In genomic region chr12:122596838-122597237, GRCh38 we compare ENCODE assay signal across 23 cellular contexts.
DNase-seq lines count a peak whose midpoint lies in the region; ATAC-seq, FAIRE-seq and TF ChIP-seq lines count a peak whose summit lies in the region.
"Had no signal": no experiment of that assay in that cellular context is flagged by ENCODE, and none has a peak within 500 bp of the region (broad histone marks: within the 10 kb centered on the region; RNA-seq: fewer than 3 reads in every experiment).

No MANE protein-coding gene starts in this region.

- intact Hi-C loops in MCF 10A (cut with micrococcal nuclease): no loop called here
- intact Hi-C loops in mammary epithelial cell (cut with micrococcal nuclease): no loop called here
- intact Hi-C loops in kidney (cut with DNase I): no loop called here

- BruUV-seq in MCF 10A (replicated peaks; lab: Mats Ljungman, UMichigan) (no TSS peak), mammary epithelial cell (replicated peaks; lab: Mats Ljungman, UMichigan) (no TSS peak)

- H3K27me3 Mint-ChIP-seq in activated CD4-positive, alpha-beta T cell treated with anti-CD3 and anti-CD28 coated beads, Interleukin-2, amount 10 ng/mL, durations not matched to agents 7 days and 5 days: no peaks in the 10 kb centered on the region
- H3K27me3 Mint-ChIP-seq in MCF 10A (ENCODE audit: insufficient read depth, unreplicated experiment) (no peaks in the 10 kb centered on the region), endodermal cell (ENCODE audit: insufficient read depth) (no peaks in the 10 kb centered on the region)
- H3K27me3 Mint-ChIP-seq: CD4-positive, alpha-beta T cell had no signal

- H3K4me3 ChIP-seq in mammary epithelial cell (replicated peaks in 1 of 3; ENCODE audit: insufficient read depth in 1 of 3, low read depth in 2 of 3, low read length in 3 of 3) (no peak overlapping the region), kidney (ENCODE audit: low read length in 2 of 2) (no peak overlapping the region), endodermal cell (ENCODE audit: low read length) (no peak overlapping the region)
- H3K4me3 ChIP-seq: BLaER1 treated with 17β-estradiol and CSF1 and Interleukin-3, amounts not matched to agents 10 nM and 100 nM had no signal

- no peaks in the 10 kb centered on the region for H3K9me3 ChIP-seq in mammary epithelial cell (replicated peaks; ENCODE audit: insufficient read depth, low read length)
- no peaks in the 10 kb centered on the region for H3K9me3 ChIP-seq in kidney (ENCODE audit: control insufficient read depth in 1 of 2, low read length in 2 of 2)
- no peaks in the 10 kb centered on the region for H3K9me3 ChIP-seq in endodermal cell (ENCODE audit: control insufficient read depth, low read length)
- H3K9me3 ChIP-seq: BLaER1 treated with 17β-estradiol and CSF1 and Interleukin-3, amounts not matched to agents 10 nM and 100 nM had no signal

- H3K27me3 ChIP-seq in mammary epithelial cell (ENCODE audit: insufficient read depth, low read length): no peaks in the 10 kb centered on the region
- no peaks in the 10 kb centered on the region for H3K27me3 ChIP-seq in endodermal cell (ENCODE audit: control insufficient read depth, insufficient read depth, low read length, poor library complexity, severe bottlenecking)
- H3K27me3 ChIP-seq: BLaER1 treated with 17β-estradiol and CSF1 and Interleukin-3, amounts not matched to agents 10 nM and 100 nM had no signal

- H3K27ac Mint-ChIP-seq in activated CD4-positive, alpha-beta T cell treated with anti-CD3 and anti-CD28 coated beads, Interleukin-2, amount 10 ng/mL, durations not matched to agents 7 days and 5 days: peak overlapping the region; percentile 31
- H3K27ac Mint-ChIP-seq in MCF 10A (ENCODE audit: low read depth, unreplicated experiment) (peak overlapping the region; percentile 67), endodermal cell (no peak overlapping the region)
- H3K27ac Mint-ChIP-seq: CD4-positive, alpha-beta T cell had no signal

- no peaks in the 10 kb centered on the region for H4K20me1 ChIP-seq in mammary epithelial cell (ENCODE audit: insufficient read depth, low read length)
- H4K20me1 ChIP-seq: BLaER1 treated with 17β-estradiol and CSF1 and Interleukin-3, amounts not matched to agents 10 nM and 100 nM had no signal

- H3K36me3 Mint-ChIP-seq in activated CD4-positive, alpha-beta T cell treated with anti-CD3 and anti-CD28 coated beads, Interleukin-2, amount 10 ng/mL, durations not matched to agents 7 days and 5 days (ENCODE audit: low read depth): peaks cover 39% of the 10 kb centered on the region
- peaks cover 41% of the 10 kb centered on the region for H3K36me3 Mint-ChIP-seq in MCF 10A (ENCODE audit: insufficient read depth, unreplicated experiment)
- peaks cover 46% of the 10 kb centered on the region for H3K36me3 Mint-ChIP-seq in endodermal cell (ENCODE audit: low read depth)

- peaks cover 3% of the 10 kb centered on the region for H3K4me1 Mint-ChIP-seq in activated CD4-positive, alpha-beta T cell treated with anti-CD3 and anti-CD28 coated beads, Interleukin-2, amount 10 ng/mL, durations not matched to agents 7 days and 5 days
- H3K4me1 Mint-ChIP-seq in MCF 10A (ENCODE audit: insufficient read depth, unreplicated experiment) (no peaks in the 10 kb centered on the region), endodermal cell (no peaks in the 10 kb centered on the region)

- H3K9ac ChIP-seq in mammary epithelial cell (ENCODE audit: insufficient read depth, low read length) (no peak overlapping the region), kidney (ENCODE audit: low read length in 2 of 2) (no peak overlapping the region), endodermal cell (ENCODE audit: extremely low read depth, low read length, poor library complexity, severe bottlenecking) (no peak overlapping the region)
- H3K9ac ChIP-seq: BLaER1 treated with 17β-estradiol and CSF1 and Interleukin-3, amounts not matched to agents 10 nM and 100 nM had no signal

- POLR2A ChIA-PET in activated CD4-positive, alpha-beta T cell treated with anti-CD3 and anti-CD28 coated beads, Interleukin-2, amount 10 ng/mL, durations not matched to agents 7 days and 5 days (lab: Charles Lee): interaction anchor here (0.6 kb wide), 1 partner anchor 157 kb away, joined by 4 read pairs; no protein-coding TSS in a partner anchor
- POLR2A ChIA-PET in MCF 10A (lab: Yijun Ruan, JAX): no interaction called here

- no peak for ATAC-seq in HG02678 (IDR thresholded peaks at IDR 0.05; ENCODE audit: unreplicated experiment)
- ATAC-seq: HCT116, PC-3 had no signal

- dilution Hi-C loops in mammary epithelial cell (cut with HindIII; ENCODE audit: low sequenced_read_pairs): no loop called here

- TF ChIP-seq CTCF in MCF 10A (IDR thresholded peaks at IDR 0.05; ENCODE audit: unreplicated experiment) (no peak), mammary epithelial cell (conservative IDR thresholded peaks at IDR 0.05 in 1 of 2, IDR thresholded peaks at IDR 0.05 in 1 of 2; ENCODE audit: extremely low read depth in 1 of 2, insufficient read depth in 1 of 2, low read depth in 1 of 2, low read length in 2 of 2) (no peak), kidney (IDR thresholded peaks at IDR 0.05; ENCODE audit: borderline replicate concordance, extremely low read depth, insufficient read depth) (no peak), endodermal cell (conservative IDR thresholded peaks at IDR 0.05) (no peak)

- H2AFZ ChIP-seq in mammary epithelial cell (ENCODE audit: low read depth, low read length): no peak overlapping the region

- no peaks in the 10 kb centered on the region for H3K9me3 Mint-ChIP-seq in activated CD4-positive, alpha-beta T cell treated with anti-CD3 and anti-CD28 coated beads, Interleukin-2, amount 10 ng/mL, durations not matched to agents 7 days and 5 days
- no peaks in the 10 kb centered on the region for H3K9me3 Mint-ChIP-seq in MCF 10A (ENCODE audit: unreplicated experiment)
- no peaks in the 10 kb centered on the region for H3K9me3 Mint-ChIP-seq in endodermal cell
- H3K9me3 Mint-ChIP-seq: CD4-positive, alpha-beta T cell had no signal

- FAIRE-seq in kidney (lab: Jason Lieb, UNC): peak; percentile 49
- FAIRE-seq: D721Med, GM18507 had no signal

- H3K4me3 Mint-ChIP-seq in activated CD4-positive, alpha-beta T cell treated with anti-CD3 and anti-CD28 coated beads, Interleukin-2, amount 10 ng/mL, durations not matched to agents 7 days and 5 days: no peak overlapping the region
- H3K4me3 Mint-ChIP-seq in MCF 10A (ENCODE audit: unreplicated experiment) (no peak overlapping the region), endodermal cell (no peak overlapping the region)
- H3K4me3 Mint-ChIP-seq: CD4-positive, alpha-beta T cell had no signal

- H3K4me2 ChIP-seq in mammary epithelial cell (ENCODE audit: insufficient read depth, low read depth, low read length): no peak overlapping the region
- H3K4me2 ChIP-seq: BLaER1 treated with 17β-estradiol and CSF1 and Interleukin-3, amounts not matched to agents 10 nM and 100 nM had no signal

- no peak for DNase-seq in activated CD4-positive, alpha-beta T cell treated with anti-CD3 and anti-CD28 coated beads, Interleukin-2, amount 10 ng/mL, durations not matched to agents 7 days and 5 days
- no peak for DNase-seq in activated CD4-positive, alpha-beta T cell treated with anti-CD3 and anti-CD28 coated beads for 1 hour
- DNase-seq in MCF 10A (ENCODE audit: unreplicated experiment): no peak
- DNase-seq in mammary epithelial cell: no peak
- no peak for DNase-seq in kidney
- DNase-seq in endodermal cell: no peak
- DNase-seq: AML-193; CD4-positive, alpha-beta T cell; Kasumi-1; NCI-H1105 treated with DMSO at 0.1 percent for 48 hours; NCI-H146; NCI-H2029; NCI-H446; NCI-H526; NCI-H82; NK-92 treated with Interleukin-12 subunit alpha and Interleukin-12 subunit beta, amount 100 ng/mL, for 24 hours; PC-3 had no signal

- CTCF ChIA-PET in activated CD4-positive, alpha-beta T cell treated with anti-CD3 and anti-CD28 coated beads, Interleukin-2, amount 10 ng/mL, durations not matched to agents 7 days and 5 days (lab: Charles Lee): no interaction called here
- CTCF ChIA-PET in MCF 10A (lab: Yijun Ruan, JAX) (interaction anchor here (0.7 kb wide), 1 partner anchor 51 kb away, joined by 3 read pairs; no protein-coding TSS in a partner anchor), mammary epithelial cell (lab: Charles Lee; ENCODE audit: low non-redundant PET) (no interaction called here)

- no peaks in the 10 kb centered on the region for H3K79me2 ChIP-seq in mammary epithelial cell (ENCODE audit: insufficient read depth, low read length)

- H3K4me1 ChIP-seq in mammary epithelial cell (ENCODE audit: insufficient read depth, low read length): no peaks in the 10 kb centered on the region
- no peaks in the 10 kb centered on the region for H3K4me1 ChIP-seq in kidney (ENCODE audit: control insufficient read depth in 1 of 2, insufficient read depth in 1 of 2, low read depth in 1 of 2, low read length in 2 of 2)
- no peaks in the 10 kb centered on the region for H3K4me1 ChIP-seq in endodermal cell (ENCODE audit: control insufficient read depth, insufficient read depth, low read length)

- H3K27ac ChIP-seq in mammary epithelial cell (ENCODE audit: insufficient read depth, low read depth, low read length): no peak overlapping the region
- no peak overlapping the region for H3K27ac ChIP-seq in kidney (ENCODE audit: low read depth in 2 of 2, low read length in 2 of 2)
- H3K27ac ChIP-seq in endodermal cell (ENCODE audit: low read depth, low read length): no peak overlapping the region
- H3K27ac ChIP-seq: BLaER1 treated with 17β-estradiol and CSF1 and Interleukin-3, amounts not matched to agents 10 nM and 100 nM; HL-60 had no signal

- in situ Hi-C loops in mammary epithelial cell (cut with MboI; ENCODE audit: low sequenced_read_pairs in 2 of 2): no loop called here

- H3K36me3 ChIP-seq in mammary epithelial cell (ENCODE audit: insufficient read depth, low read length): peaks cover 14% of the 10 kb centered on the region
- H3K36me3 ChIP-seq in kidney (ENCODE audit: control insufficient read depth in 1 of 2, insufficient read depth in 2 of 2, low read length in 2 of 2): no peaks in the 10 kb centered on the region
- H3K36me3 ChIP-seq in endodermal cell (ENCODE audit: control insufficient read depth, insufficient read depth, low read length): peaks cover 57% of the 10 kb centered on the region
